ENCODE assay signal across 13 cellular contexts in genomic region chr6:143195349-143195845, GRCh38.
"Had no signal": no experiment of that assay in that cellular context is flagged by ENCODE, and none has a peak within 500 bp of the region (broad histone marks: within the 10 kb centered on the region; RNA-seq: fewer than 3 reads in every experiment).

No MANE protein-coding gene starts in this region.

- H3K36me3 ChIP-seq: lower lobe of right lung, prostate gland had no signal

- H3K4me1 ChIP-seq: lower lobe of right lung, prostate gland had no signal

- H3K4me3 ChIP-seq: lower lobe of right lung, prostate gland had no signal

- ATAC-seq: lower lobe of right lung, SK-N-SH treated with all-trans-retinoic acid at 6 μM for 48 hours, T-helper 17 cell had no signal

- FAIRE-seq: urothelium cell line had no signal

- DNase-seq: activated CD4-positive, alpha-beta T cell treated with anti-CD3 and anti-CD28 coated beads, Interleukin-2, amount 50 U/mL, for 1 hour; activated CD4-positive, CD25-positive, alpha-beta regulatory T cell; activated naive CD4-positive, alpha-beta T cell treated with anti-CD3 and anti-CD28 coated beads, Interleukin-2, amount 50 U/mL, for 16 hours; activated T-cell treated with anti-CD3 and anti-CD28 coated beads for 4 hours; amniotic stem cell; foreskin fibroblast; lower lobe of right lung; stimulated activated CD4-positive, alpha-beta T cell treated with anti-CD3 and anti-CD28 coated beads, Interleukin-4, amount 100 ng/mL, for 1 hour; stimulated activated CD8-positive, alpha-beta memory T cell treated with anti-CD3 and anti-CD28 coated beads, Interleukin-4, amount 100 ng/mL, for 48 hours; T-helper 17 cell had no signal

- H3K27ac ChIP-seq: lower lobe of right lung, prostate gland had no signal

- H3K9me3 ChIP-seq: lower lobe of right lung, prostate gland had no signal
